In genomic region chr6:34349226-34349625, GRCh38 we compare ENCODE assay signal across 20 cellular contexts.
"Had no signal": no experiment of that assay in that cellular context is flagged by ENCODE, and none has a peak within 500 bp of the region (broad histone marks: within the 10 kb centered on the region; RNA-seq: fewer than 3 reads in every experiment).

No MANE protein-coding gene starts in this region.

- H3K4me2 ChIP-seq: hepatocyte had no signal

- H3K27ac ChIP-seq: body of pancreas, gastroesophageal sphincter, hepatocyte, right atrium auricular region, tibial artery had no signal

- H3K9me3 Mint-ChIP-seq: activated CD8-positive, alpha-beta T cell treated with anti-CD3 and anti-CD28 coated beads for 36 hours; activated naive CD4-positive, alpha-beta T cell treated with anti-CD3 and anti-CD28 coated beads, Interleukin-2, amount 50 U/mL, for 24 hours; central memory CD8-positive, alpha-beta T cell; natural killer cell had no signal

- H3K36me3 ChIP-seq: gastroesophageal sphincter, right atrium auricular region, tibial artery had no signal

- ATAC-seq: activated CD4-positive, alpha-beta T cell treated with anti-CD3 and anti-CD28 coated beads for 36 hours; activated CD8-positive, alpha-beta T cell treated with anti-CD3 and anti-CD28 coated beads for 36 hours; body of pancreas; gastroesophageal sphincter; left lobe of liver; natural killer cell had no signal

- H3K27me3 Mint-ChIP-seq: activated CD4-positive, alpha-beta T cell treated with anti-CD3 and anti-CD28 coated beads for 36 hours; activated CD8-positive, alpha-beta T cell treated with anti-CD3 and anti-CD28 coated beads for 36 hours; activated naive CD4-positive, alpha-beta T cell treated with anti-CD3 and anti-CD28 coated beads, Interleukin-2, amount 50 U/mL, for 24 hours; central memory CD8-positive, alpha-beta T cell had no signal

- H3K4me3 Mint-ChIP-seq: activated CD4-positive, alpha-beta T cell treated with anti-CD3 and anti-CD28 coated beads for 36 hours; activated CD8-positive, alpha-beta T cell treated with anti-CD3 and anti-CD28 coated beads for 36 hours; activated naive CD4-positive, alpha-beta T cell treated with anti-CD3 and anti-CD28 coated beads, Interleukin-2, amount 50 U/mL, for 24 hours; central memory CD8-positive, alpha-beta T cell; natural killer cell had no signal

- H2AFZ ChIP-seq: hepatocyte had no signal

- H3K4me3 ChIP-seq: body of pancreas, gastroesophageal sphincter, hepatocyte, right atrium auricular region, tibial artery had no signal

- H3K36me3 Mint-ChIP-seq: natural killer cell had no signal

- H3K27me3 ChIP-seq: body of pancreas, gastroesophageal sphincter, hepatocyte, right atrium auricular region, tibial artery had no signal

- DNase-seq: activated CD4-positive, alpha-beta T cell treated with anti-CD3 and anti-CD28 coated beads for 36 hours; activated CD8-positive, alpha-beta T cell treated with anti-CD3 and anti-CD28 coated beads for 36 hours; activated effector memory CD4-positive, alpha-beta T cell treated with anti-CD3 and anti-CD28 coated beads, Interleukin-2, amount 50 U/mL, for 16 hours; activated T-cell treated with anti-CD3 and anti-CD28 coated beads, Interleukin-2, amount 50 U/mL, for 48 hours; body of pancreas; dermis blood vessel endothelial cell; natural killer cell; posterior cingulate gyrus; small intestine; stimulated activated CD4-positive, alpha-beta T cell treated with anti-CD3 and anti-CD28 coated beads, Interleukin-4, amount 100 ng/mL, for 24 hours; stimulated activated naive CD4-positive, alpha-beta T cell; T-helper 1 cell; T1000; tibial artery had no signal

- H3K9me3 ChIP-seq: body of pancreas, gastroesophageal sphincter, right atrium auricular region, tibial artery had no signal

- H3K27ac Mint-ChIP-seq: activated CD4-positive, alpha-beta T cell treated with anti-CD3 and anti-CD28 coated beads for 36 hours; activated CD8-positive, alpha-beta T cell treated with anti-CD3 and anti-CD28 coated beads for 36 hours; activated naive CD4-positive, alpha-beta T cell treated with anti-CD3 and anti-CD28 coated beads, Interleukin-2, amount 50 U/mL, for 24 hours had no signal
